1 cellular context compared by ENCODE assay signal in genomic region chr16:14095883-14096551, GRCh38.
TF ChIP-seq lines count a peak whose summit lies in the region.

No MANE protein-coding gene starts in this region.

TF ChIP-seq in HEK293, 187 proteins besides CTCF, POLR2A, EP300 and RAD21 (continued from another document and continues in another):
- no peak for TF ChIP-seq ZFP69B (tag by site-specific recombination; IDR thresholded peaks at IDR 0.05)
- no peak for TF ChIP-seq SP7 (tag by site-specific recombination; IDR thresholded peaks at IDR 0.05)
- TF ChIP-seq ZNF548 (tag by site-specific recombination; IDR thresholded peaks at IDR 0.05) = no peak
- no peak for TF ChIP-seq YY2 (tag by site-specific recombination; IDR thresholded peaks at IDR 0.05)
- no peak for TF ChIP-seq ZNF423 (tag by site-specific recombination; IDR thresholded peaks at IDR 0.05)
- no peak for TF ChIP-seq TCF7L2 (IDR thresholded peaks at IDR 0.05; ENCODE audit: borderline replicate concordance, low read depth, low read length)
- TF ChIP-seq ZFP3 (tag by site-specific recombination; IDR thresholded peaks at IDR 0.05; ENCODE audit: low read depth) = no peak
- no peak for TF ChIP-seq GLI4 (tag by site-specific recombination; IDR thresholded peaks at IDR 0.05)
- no peak for TF ChIP-seq ZNF561 (tag by site-specific recombination; IDR thresholded peaks at IDR 0.05; ENCODE audit: borderline replicate concordance)
- no peak for TF ChIP-seq ZNF175 (tag by site-specific recombination; IDR thresholded peaks at IDR 0.05)
- TF ChIP-seq HOXC10 (CRISPR knock-in tag; IDR thresholded peaks at IDR 0.05) = no peak
- no peak for TF ChIP-seq ZNF112 (tag by site-specific recombination; IDR thresholded peaks at IDR 0.05)
- TF ChIP-seq BCL11A (tag by site-specific recombination; IDR thresholded peaks at IDR 0.05; ENCODE audit: low read depth) = no peak
- TF ChIP-seq ZBTB7A (tag by site-specific recombination; IDR thresholded peaks at IDR 0.05; ENCODE audit: low read depth) = 0 out of 2 replicates have a peak, but pooled peaks have one; percentile 42
- TF ChIP-seq KLF9 (tag by site-specific recombination; IDR thresholded peaks at IDR 0.05; ENCODE audit: low read depth) = no peak
- TF ChIP-seq ZNF585B (tag by site-specific recombination; IDR thresholded peaks at IDR 0.05) = no peak
- TF ChIP-seq BCL6B (tag by site-specific recombination; IDR thresholded peaks at IDR 0.05) = no peak
- TF ChIP-seq ZNF157 (tag by site-specific recombination; IDR thresholded peaks at IDR 0.05) = no peak
- TF ChIP-seq ZNF518A (tag by site-specific recombination; conservative IDR thresholded peaks at IDR 0.05; ENCODE audit: low read depth) = peak; percentile 88
- peak; percentile 75 for TF ChIP-seq ZNF623 (tag by site-specific recombination; IDR thresholded peaks at IDR 0.05)
- TF ChIP-seq ZNF280D (tag by site-specific recombination; IDR thresholded peaks at IDR 0.05) = no peak
- TF ChIP-seq ZSCAN30 (tag by site-specific recombination; IDR thresholded peaks at IDR 0.05) = no peak
- no peak for TF ChIP-seq ZNF692 (tag by site-specific recombination; IDR thresholded peaks at IDR 0.05)
- TF ChIP-seq SETDB1 (IDR thresholded peaks at IDR 0.05; ENCODE audit: insufficient read length, low read length) = no peak
- peak; percentile 93 for TF ChIP-seq ZNF292 (tag by site-specific recombination; IDR thresholded peaks at IDR 0.05; ENCODE audit: borderline replicate concordance, low read depth)
- TF ChIP-seq, protein P1, sequence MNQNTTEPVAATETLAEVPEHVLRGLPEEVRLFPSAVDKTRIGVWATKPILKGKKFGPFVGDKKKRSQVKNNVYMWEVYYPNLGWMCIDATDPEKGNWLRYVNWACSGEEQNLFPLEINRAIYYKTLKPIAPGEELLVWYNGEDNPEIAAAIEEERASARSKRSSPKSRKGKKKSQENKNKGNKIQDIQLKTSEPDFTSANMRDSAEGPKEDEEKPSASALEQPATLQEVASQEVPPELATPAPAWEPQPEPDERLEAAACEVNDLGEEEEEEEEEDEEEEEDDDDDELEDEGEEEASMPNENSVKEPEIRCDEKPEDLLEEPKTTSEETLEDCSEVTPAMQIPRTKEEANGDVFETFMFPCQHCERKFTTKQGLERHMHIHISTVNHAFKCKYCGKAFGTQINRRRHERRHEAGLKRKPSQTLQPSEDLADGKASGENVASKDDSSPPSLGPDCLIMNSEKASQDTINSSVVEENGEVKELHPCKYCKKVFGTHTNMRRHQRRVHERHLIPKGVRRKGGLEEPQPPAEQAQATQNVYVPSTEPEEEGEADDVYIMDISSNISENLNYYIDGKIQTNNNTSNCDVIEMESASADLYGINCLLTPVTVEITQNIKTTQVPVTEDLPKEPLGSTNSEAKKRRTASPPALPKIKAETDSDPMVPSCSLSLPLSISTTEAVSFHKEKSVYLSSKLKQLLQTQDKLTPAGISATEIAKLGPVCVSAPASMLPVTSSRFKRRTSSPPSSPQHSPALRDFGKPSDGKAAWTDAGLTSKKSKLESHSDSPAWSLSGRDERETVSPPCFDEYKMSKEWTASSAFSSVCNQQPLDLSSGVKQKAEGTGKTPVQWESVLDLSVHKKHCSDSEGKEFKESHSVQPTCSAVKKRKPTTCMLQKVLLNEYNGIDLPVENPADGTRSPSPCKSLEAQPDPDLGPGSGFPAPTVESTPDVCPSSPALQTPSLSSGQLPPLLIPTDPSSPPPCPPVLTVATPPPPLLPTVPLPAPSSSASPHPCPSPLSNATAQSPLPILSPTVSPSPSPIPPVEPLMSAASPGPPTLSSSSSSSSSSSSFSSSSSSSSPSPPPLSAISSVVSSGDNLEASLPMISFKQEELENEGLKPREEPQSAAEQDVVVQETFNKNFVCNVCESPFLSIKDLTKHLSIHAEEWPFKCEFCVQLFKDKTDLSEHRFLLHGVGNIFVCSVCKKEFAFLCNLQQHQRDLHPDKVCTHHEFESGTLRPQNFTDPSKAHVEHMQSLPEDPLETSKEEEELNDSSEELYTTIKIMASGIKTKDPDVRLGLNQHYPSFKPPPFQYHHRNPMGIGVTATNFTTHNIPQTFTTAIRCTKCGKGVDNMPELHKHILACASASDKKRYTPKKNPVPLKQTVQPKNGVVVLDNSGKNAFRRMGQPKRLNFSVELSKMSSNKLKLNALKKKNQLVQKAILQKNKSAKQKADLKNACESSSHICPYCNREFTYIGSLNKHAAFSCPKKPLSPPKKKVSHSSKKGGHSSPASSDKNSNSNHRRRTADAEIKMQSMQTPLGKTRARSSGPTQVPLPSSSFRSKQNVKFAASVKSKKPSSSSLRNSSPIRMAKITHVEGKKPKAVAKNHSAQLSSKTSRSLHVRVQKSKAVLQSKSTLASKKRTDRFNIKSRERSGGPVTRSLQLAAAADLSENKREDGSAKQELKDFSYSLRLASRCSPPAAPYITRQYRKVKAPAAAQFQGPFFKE (tag by site-specific recombination; IDR thresholded peaks at IDR 0.05; ENCODE audit: borderline replicate concordance) = no peak
- TF ChIP-seq, protein P2, sequence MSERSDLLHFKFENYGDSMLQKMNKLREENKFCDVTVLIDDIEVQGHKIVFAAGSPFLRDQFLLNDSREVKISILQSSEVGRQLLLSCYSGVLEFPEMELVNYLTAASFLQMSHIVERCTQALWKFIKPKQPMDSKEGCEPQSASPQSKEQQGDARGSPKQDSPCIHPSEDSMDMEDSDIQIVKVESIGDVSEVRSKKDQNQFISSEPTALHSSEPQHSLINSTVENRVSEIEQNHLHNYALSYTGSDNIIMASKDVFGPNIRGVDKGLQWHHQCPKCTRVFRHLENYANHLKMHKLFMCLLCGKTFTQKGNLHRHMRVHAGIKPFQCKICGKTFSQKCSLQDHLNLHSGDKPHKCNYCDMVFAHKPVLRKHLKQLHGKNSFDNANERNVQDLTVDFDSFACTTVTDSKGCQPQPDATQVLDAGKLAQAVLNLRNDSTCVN (tag by site-specific recombination; optimal IDR thresholded peaks at IDR 0.05) = no peak
- TF ChIP-seq ZNF211 (tag by site-specific recombination; IDR thresholded peaks at IDR 0.05; ENCODE audit: low read depth) = no peak
- no peak for TF ChIP-seq ZIC2 (tag by site-specific recombination; IDR thresholded peaks at IDR 0.05)
- no peak for TF ChIP-seq ZNF530 (tag by site-specific recombination; IDR thresholded peaks at IDR 0.05; ENCODE audit: low read depth)
- TF ChIP-seq AEBP2 (tag by site-specific recombination; IDR thresholded peaks at IDR 0.05; ENCODE audit: borderline replicate concordance) = no peak
- TF ChIP-seq ZSCAN23 (tag by site-specific recombination; IDR thresholded peaks at IDR 0.05) = 0 out of 2 replicates have a peak, but pooled peaks have one; percentile 29
- TF ChIP-seq ZNF510 (tag by site-specific recombination; IDR thresholded peaks at IDR 0.05; ENCODE audit: insufficient replicate concordance) = peak; percentile 47
- no peak for TF ChIP-seq ZSCAN18 (tag by site-specific recombination; IDR thresholded peaks at IDR 0.05)
- TF ChIP-seq ZBTB48 (tag by site-specific recombination; IDR thresholded peaks at IDR 0.05) = no peak
- no peak for TF ChIP-seq ZNF670 (tag by site-specific recombination; IDR thresholded peaks at IDR 0.05; ENCODE audit: low read depth)
- TF ChIP-seq ZNF629 (tag by site-specific recombination; IDR thresholded peaks at IDR 0.05) = peak; percentile 68; the same call in 1 of the 2 replicates
- TF ChIP-seq TRIM28 (IDR thresholded peaks at IDR 0.05; ENCODE audit: borderline replicate concordance, low read length) = no peak
- no peak for TF ChIP-seq ZBTB1 (tag by site-specific recombination; IDR thresholded peaks at IDR 0.05)
- no peak for TF ChIP-seq SCRT1 (tag by site-specific recombination; IDR thresholded peaks at IDR 0.05; ENCODE audit: borderline replicate concordance)
- TF ChIP-seq ZNF626 (tag by site-specific recombination; IDR thresholded peaks at IDR 0.05) = no peak
- no peak for TF ChIP-seq ZNF335 (tag by site-specific recombination; conservative IDR thresholded peaks at IDR 0.05)
